In the genomic region with DNA sequence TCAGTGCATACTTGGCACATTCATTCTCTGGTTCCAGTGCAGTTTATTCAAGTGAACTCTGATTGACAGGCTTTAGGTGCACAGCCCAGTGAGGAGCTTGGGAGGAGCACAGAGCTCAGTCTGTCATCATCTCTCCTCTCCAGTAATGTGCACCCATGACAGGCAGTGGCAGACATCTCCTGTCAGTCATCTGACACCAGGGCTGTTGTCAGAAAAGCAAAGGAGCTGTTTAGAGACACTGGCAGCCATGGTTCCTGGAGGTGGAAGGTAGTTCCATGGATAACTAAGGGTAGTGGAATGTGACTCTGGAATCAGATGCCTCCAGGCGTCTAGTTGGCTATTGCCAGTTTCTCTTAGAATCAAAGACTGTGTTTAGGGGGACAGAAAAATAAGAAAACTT, we compare ENCODE assay signal across 26 cellular contexts.
"Had no signal": no experiment of that assay in that cellular context is flagged by ENCODE, and none has a peak within 500 bp of the region (broad histone marks: within the 10 kb centered on the region; RNA-seq: fewer than 3 reads in every experiment).

No MANE protein-coding gene starts in this region.

- ATAC-seq: natural killer cell treated with Interleukin-12 subunit alpha and Interleukin-12 subunit beta and Interleukin-15 and Interleukin-18, amount 100 ng/mL, for 72 hours; psoas muscle; right cardiac atrium; right lobe of liver; stimulated activated effector memory CD8-positive, alpha-beta T cell treated with anti-CD3 and anti-CD28 coated beads, Interleukin-12 subunit alpha, Interleukin-12 subunit beta, amount 100 ng/mL, for 72 hours; stimulated activated naive B cell treated with anti-CD40 and anti-IgM and Interleukin-4, amounts not matched to agents 10 μg/mL and 1 μg/mL and 100 μg/mL, for 72 hours had no signal

- DNase-seq: nephron progenitor cell; occipital lobe; ovary; posterior cingulate gyrus; psoas muscle; right cardiac atrium; right lobe of liver; sigmoid colon; small intestine; stimulated activated CD4-positive, alpha-beta T cell treated with anti-CD3 and anti-CD28 coated beads, Interleukin-15, amount 100 ng/mL, for 24 hours; stimulated activated CD4-positive, alpha-beta T cell treated with anti-CD3 and anti-CD28 coated beads, Interleukin-2, amount 100 ng/mL, for 24 hours; stimulated activated CD4-positive, alpha-beta T cell treated with anti-CD3 and anti-CD28 coated beads, Interleukin-2, amount 100 ng/mL, for 48 hours; stimulated activated CD4-positive, alpha-beta T cell treated with anti-CD3 and anti-CD28 coated beads, Interleukin-4, amount 100 ng/mL, for 24 hours; stimulated activated naive B cell treated with anti-CD40 and anti-IgM and Interleukin-4, amounts not matched to agents 10 μg/mL and 1 μg/mL and 100 μg/mL, for 72 hours; stimulated activated naive CD4-positive, alpha-beta T cell treated with Interleukin-2 at 50 U/mL for 16 hours; stomach; thyroid gland; trophoblast cell; upper lobe of left lung had no signal

- H3K27ac ChIP-seq: neural progenitor cell, ovary, parathyroid adenoma, psoas muscle, right lobe of liver, sigmoid colon, stomach, thoracic aorta, thyroid gland, tibial nerve, upper lobe of left lung, vagina had no signal
